19 cellular contexts compared by ENCODE assay signal in genomic region chr14:78498062-78498595, GRCh38.
"Had no signal": no experiment of that assay in that cellular context is flagged by ENCODE, and none has a peak within 500 bp of the region (broad histone marks: within the 10 kb centered on the region; RNA-seq: fewer than 3 reads in every experiment).

No MANE protein-coding gene starts in this region.

- ATAC-seq: activated CD8-positive, alpha-beta memory T cell treated with anti-CD3 and anti-CD28 coated beads, Interleukin-2, amount 10 ng/mL, durations not matched to agents 7 days and 5 days; activated CD8-positive, alpha-beta T cell treated with anti-CD3 and anti-CD28 coated beads, Interleukin-2, amount 10 ng/mL, durations not matched to agents 7 days and 5 days; activated naive CD4-positive, alpha-beta T cell treated with anti-CD3 and anti-CD28 coated beads, Interleukin-2, amount 50 U/mL, for 72 hours; heart right ventricle; left lung; lower lobe of right lung; right lobe of liver; SK-N-SH treated with all-trans-retinoic acid at 6 μM for 48 hours; T-helper 17 cell; upper lobe of right lung; WTC11 had no signal

- H3K4me3 ChIP-seq: coronary artery, heart right ventricle, left lung, lower lobe of right lung, right lobe of liver, tibial artery, upper lobe of right lung had no signal

- H3K27me3 ChIP-seq: left lung, right lobe of liver, tibial artery, upper lobe of right lung had no signal

- DNase-seq: activated CD4-positive, alpha-beta T cell treated with anti-CD3 and anti-CD28 coated beads, Interleukin-2, amount 50 U/mL, for 1 hour; activated CD8-positive, alpha-beta memory T cell treated with anti-CD3 and anti-CD28 coated beads, Interleukin-2, amount 10 ng/mL, durations not matched to agents 7 days and 5 days; activated CD8-positive, alpha-beta T cell treated with anti-CD3 and anti-CD28 coated beads, Interleukin-2, amount 10 ng/mL, durations not matched to agents 7 days and 5 days; activated T-cell treated with anti-CD3 and anti-CD28 coated beads, Interleukin-2, amount 50 U/mL, for 48 hours; foreskin fibroblast; heart right ventricle; kidney glomerular epithelial cell; left lung; lower lobe of right lung; right lobe of liver; stimulated activated CD4-positive, alpha-beta T cell treated with anti-CD3 and anti-CD28 coated beads, Interleukin-2, amount 100 ng/mL, for 48 hours; T-helper 17 cell; T1000; tibial artery; upper lobe of right lung had no signal

- H3K27ac ChIP-seq: coronary artery, heart right ventricle, left lung, lower lobe of right lung, right lobe of liver, tibial artery, upper lobe of right lung had no signal
